ENCODE assay signal across 8 cellular contexts in genomic region chr14:104688755-104689619, GRCh38. TPM values are rescaled to one million over a fixed set of nuclear protein-coding genes. Genes with fewer than 3 reads are reported as not detected.
DNase-seq lines count a peak whose midpoint lies in the region; ATAC-seq and TF ChIP-seq lines count a peak whose summit lies in the region.

Gene INF2 (plus strand): TSS chr14:104689618. CDS start chr14:104701366, 11,748 bp downstream.

- H3K27me3 ChIP-seq in transverse colon = no peaks in the 10 kb centered on the region

- 24% methylated on average over 7 of the region's 61 CpGs; no CpG with 5 or more reads in 1 of the 2 donors for WGBS in transverse colon (ENCODE audit: low coverage in 1 of 2), 2 donors

- POLR2A ChIA-PET in HEK293 (lab: Yijun Ruan, JAX) = no interaction called here
- POLR2A ChIA-PET in OCI-LY7 (lab: Charles Lee) = interaction anchor here (2.2 kb wide), 1 partner anchor 31 kb away, joined by 11 read pairs; no protein-coding TSS in a partner anchor

- DNase-seq in Calu3 (peak; percentile 78), OCI-LY7 (ENCODE audit: low spot score) (peak; percentile 72), foreskin fibroblast (peak; percentile 52 to 82), transverse colon (peak; percentile 80)
- DNase-seq in activated effector memory CD4-positive, alpha-beta T cell treated with Interleukin-2 at 50 U/mL for 16 hours = peak; percentile 38
- DNase-seq in natural killer cell treated with Interleukin-12 subunit alpha and Interleukin-12 subunit beta and Interleukin-15 and Interleukin-18, amount 100 ng/mL, for 72 hours (ENCODE audit: low spot score) = no peak

- H3K4me2 ChIP-seq in OCI-LY7 (ENCODE audit: low read length) = peak within 1 kb of the TSS; percentile 81

- TF ChIP-seq EP300 in transverse colon (IDR thresholded peaks at IDR 0.05; ENCODE audit: low read depth) = no peak

- TF ChIP-seq CTCF in Calu3 (IDR thresholded peaks at IDR 0.05; ENCODE audit: unreplicated experiment) (no peak), HEK293 (tag by site-specific recombination; IDR thresholded peaks at IDR 0.05) (no peak), OCI-LY7 (conservative IDR thresholded peaks at IDR 0.05; ENCODE audit: low read length) (no peak), foreskin fibroblast (IDR thresholded peaks at IDR 0.05; ENCODE audit: low read depth, low read length) (no peak), transverse colon (IDR thresholded peaks at IDR 0.05) (peak in 1 of 5 experiments; percentile 3)

- BruUV-seq in Calu3 (replicated peaks; lab: Mats Ljungman, UMichigan) (TSS peak; percentile 87), OCI-LY7 (replicated peaks; lab: Mats Ljungman, UMichigan) (no TSS peak)

- in situ Hi-C loops in transverse colon (cut with MboI; ENCODE audit: low pct_ligation_motif_present in 1 of 4, low pct_unique_long_range_greater_than_20kb in 1 of 4, low sequenced_read_pairs in 3 of 4) = no loop called here

- peak within 1 kb of the TSS; percentile 64 for H3K4me3 Mint-ChIP-seq in Calu3 (ENCODE audit: low read depth, unreplicated experiment)
- peak within 1 kb of the TSS; percentile 22 for H3K4me3 Mint-ChIP-seq in natural killer cell treated with Interleukin-12 subunit alpha and Interleukin-12 subunit beta and Interleukin-15 and Interleukin-18, amount 100 ng/mL, for 72 hours

- peaks cover 0 to 26% of the 10 kb centered on the region in 2 experiments; a peak in 1 of 3 replicates for H3K36me3 ChIP-seq in HEK293 (ENCODE audit: control insufficient read depth in 2 of 2, insufficient read depth in 1 of 2, low read length in 2 of 2)
- no peaks in the 10 kb centered on the region; the same call in 1 of the 2 replicates for H3K36me3 ChIP-seq in OCI-LY7 (ENCODE audit: insufficient read depth, low read length)
- no peaks in the 10 kb centered on the region for H3K36me3 ChIP-seq in transverse colon

- H3K4me1 Mint-ChIP-seq in Calu3 (ENCODE audit: low read depth, unreplicated experiment) = peaks cover 44% of the 10 kb centered on the region
- peaks cover 10 to 18% of the 10 kb centered on the region in 2 donors for H3K4me1 Mint-ChIP-seq in natural killer cell treated with Interleukin-12 subunit alpha and Interleukin-12 subunit beta and Interleukin-15 and Interleukin-18, amount 100 ng/mL, for 72 hours (ENCODE audit: low read depth in 2 of 2)

- no peaks in the 10 kb centered on the region for H3K27me3 Mint-ChIP-seq in Calu3 (ENCODE audit: unreplicated experiment)
- peaks cover 0 to 2% of the 10 kb centered on the region in 2 donors for H3K27me3 Mint-ChIP-seq in natural killer cell treated with Interleukin-12 subunit alpha and Interleukin-12 subunit beta and Interleukin-15 and Interleukin-18, amount 100 ng/mL, for 72 hours

- CTCF ChIA-PET in Calu3 (lab: Charles Lee) = interaction anchor here (1.1 to 2.8 kb wide), 2 partner anchors 8 to 23 kb away, joined by 3 to 31 read pairs; no protein-coding TSS in a partner anchor
- CTCF ChIA-PET in HEK293 (lab: Yijun Ruan, JAX) = interaction anchor here (0.6 kb wide), 1 partner anchor 33 kb away, joined by 3 read pairs; no protein-coding TSS in a partner anchor
- CTCF ChIA-PET in OCI-LY7 (lab: Charles Lee; ENCODE audit: unreplicated experiment) = no interaction called here

- no peaks in the 10 kb centered on the region for H3K9me3 ChIP-seq in HEK293 (ENCODE audit: control insufficient read depth, insufficient read depth, low read depth, low read length)
- H3K9me3 ChIP-seq in OCI-LY7 (ENCODE audit: low read length) = no peaks in the 10 kb centered on the region
- H3K9me3 ChIP-seq in transverse colon = no peaks in the 10 kb centered on the region

- H3K79me2 ChIP-seq in OCI-LY7 (ENCODE audit: insufficient read depth, low read depth, low read length) = peaks cover 14% of the 10 kb centered on the region; the same call in 1 of the 2 replicates

- H3K4me1 ChIP-seq in HEK293 (ENCODE audit: control insufficient read depth, insufficient read depth, low read length) = no peaks in the 10 kb centered on the region; the same call in 1 of the 2 replicates
- H3K4me1 ChIP-seq in OCI-LY7 (ENCODE audit: insufficient read depth, low read length, poor library complexity, severe bottlenecking) = peaks cover 51% of the 10 kb centered on the region
- H3K4me1 ChIP-seq in transverse colon = peaks cover 29 to 64% (median 55%) of the 10 kb centered on the region in 4 donors

- no peaks in the 10 kb centered on the region for H3K9me2 ChIP-seq in OCI-LY7 (ENCODE audit: insufficient read depth, low read length)

- peak within 1 kb of the TSS; percentile 61 for H3K27ac Mint-ChIP-seq in Calu3 (ENCODE audit: unreplicated experiment)
- no peak within 1 kb of the TSS for H3K27ac Mint-ChIP-seq in natural killer cell treated with Interleukin-12 subunit alpha and Interleukin-12 subunit beta and Interleukin-15 and Interleukin-18, amount 100 ng/mL, for 72 hours

- 0 out of 2 replicates have a peak, but pooled peaks cover 5% of the 10 kb centered on the region for H4K20me1 ChIP-seq in OCI-LY7 (ENCODE audit: insufficient read depth, low read length)

- H3K27ac ChIP-seq in HEK293 (ENCODE audit: extremely low read depth, low read depth, low read length) (peak within 1 kb of the TSS; percentile 69; the same call in 1 of the 2 replicates), OCI-LY7 (ENCODE audit: low read depth, low read length, poor library complexity, severe bottlenecking) (peak within 1 kb of the TSS; percentile 23), transverse colon (peak within 1 kb of the TSS; percentile 94 to 95 (median 94))

- intact Hi-C loops in Calu3 (cut with micrococcal nuclease; ENCODE audit: unreplicated experiment) = no loop called here
- intact Hi-C loops in OCI-LY7 (cut with micrococcal nuclease; ENCODE audit: unreplicated experiment) = no loop called here
- intact Hi-C loops in transverse colon (cut with DNase I; ENCODE audit: low total_unique reads) = no loop called here

- H3K9me3 Mint-ChIP-seq in Calu3 (ENCODE audit: low read depth, unreplicated experiment) = no peaks in the 10 kb centered on the region
- no peaks in the 10 kb centered on the region for H3K9me3 Mint-ChIP-seq in natural killer cell treated with Interleukin-12 subunit alpha and Interleukin-12 subunit beta and Interleukin-15 and Interleukin-18, amount 100 ng/mL, for 72 hours

- H3K4me3 ChIP-seq in HEK293 (ENCODE audit: low read depth, low read length) = peak within 1 kb of the TSS; percentile 85
- H3K4me3 ChIP-seq in OCI-LY7 (ENCODE audit: low read depth, low read length, poor library complexity, severe bottlenecking) = peak within 1 kb of the TSS; percentile 86
- H3K4me3 ChIP-seq in foreskin fibroblast (ENCODE audit: low read depth in 1 of 2, low read length in 2 of 2) = peak within 1 kb of the TSS; percentile 76 to 82
- H3K4me3 ChIP-seq in transverse colon = peak within 1 kb of the TSS; percentile 85 to 92 (median 89)

- ATAC-seq in natural killer cell treated with Interleukin-12 subunit alpha and Interleukin-12 subunit beta and Interleukin-15 and Interleukin-18, amount 100 ng/mL, for 72 hours = peak; percentile 74 to 82
- ATAC-seq in HG02973 (IDR thresholded peaks at IDR 0.05; ENCODE audit: unreplicated experiment) = no peak

- no peak for TF ChIP-seq POLR2A in transverse colon (IDR thresholded peaks at IDR 0.05)

- H2AFZ ChIP-seq in OCI-LY7 (ENCODE audit: low read length) = peak within 1 kb of the TSS; percentile 36; the same call in 1 of the 2 replicates

- peaks cover 63% of the 10 kb centered on the region for H3K36me3 Mint-ChIP-seq in Calu3 (ENCODE audit: insufficient read depth, unreplicated experiment)
- H3K36me3 Mint-ChIP-seq in natural killer cell treated with Interleukin-12 subunit alpha and Interleukin-12 subunit beta and Interleukin-15 and Interleukin-18, amount 100 ng/mL, for 72 hours = no peaks in the 10 kb centered on the region

TF ChIP-seq in HEK293, 187 proteins besides CTCF, POLR2A, EP300 and RAD21 (continues in another document):
- peak; percentile 80 for TF ChIP-seq ZNF398 (tag by site-specific recombination; IDR thresholded peaks at IDR 0.05)
- TF ChIP-seq ZNF555 (tag by site-specific recombination; conservative IDR thresholded peaks at IDR 0.05) = no peak
- TF ChIP-seq ZNF416 (tag by site-specific recombination; IDR thresholded peaks at IDR 0.05) = no peak
- no peak for TF ChIP-seq ZNF776 (tag by site-specific recombination; IDR thresholded peaks at IDR 0.05; ENCODE audit: borderline replicate concordance)
- no peak for TF ChIP-seq ZNF155 (tag by site-specific recombination; IDR thresholded peaks at IDR 0.05)
- TF ChIP-seq ZNF341 (tag by site-specific recombination; IDR thresholded peaks at IDR 0.05; ENCODE audit: low read depth) = no peak; the same call in 1 of the 2 replicates
- TF ChIP-seq TRIM28 (IDR thresholded peaks at IDR 0.05; ENCODE audit: borderline replicate concordance, low read length) = no peak
- peak; percentile 72; the same call in 1 of the 2 replicates for TF ChIP-seq KLF9 (tag by site-specific recombination; IDR thresholded peaks at IDR 0.05; ENCODE audit: low read depth)
- peak; percentile 46; the same call in 1 of the 2 replicates for TF ChIP-seq GLIS1 (tag by site-specific recombination; IDR thresholded peaks at IDR 0.05)
- no peak for TF ChIP-seq ZNF426 (tag by site-specific recombination; IDR thresholded peaks at IDR 0.05)
- TF ChIP-seq ZFHX2 (tag by site-specific recombination; conservative IDR thresholded peaks at IDR 0.05) = peak; percentile 99
- TF ChIP-seq ZNF837 (tag by site-specific recombination; IDR thresholded peaks at IDR 0.05) = no peak
- TF ChIP-seq KLF16 (tag by site-specific recombination; IDR thresholded peaks at IDR 0.05) = peak; percentile 67
- no peak for TF ChIP-seq ZNF521 (tag by site-specific recombination; IDR thresholded peaks at IDR 0.05)

RNA-seq across cellular contexts. Expression of gene INF2, which starts in this region (rescaled TPM):
- total RNA-seq in Calu3 (2022) = 208 and 220 TPM in 2 replicates
- total RNA-seq in OCI-LY7 (2014; rRNA removed; shearing (Covaris generic)) = 32.7 and 39.4 TPM in 2 replicates
- 43.4 and 51.6 TPM in 2 replicates for total RNA-seq in OCI-LY7 (2022)
- total RNA-seq in natural killer cell treated with Interleukin-12 subunit alpha and Interleukin-12 subunit beta and Interleukin-15 and Interleukin-18, amount 100 ng/mL, for 72 hours = 10 to 100 TPM; 19.2 to 44.9 TPM
- total RNA-seq in transverse colon = 100 to 1,000 TPM; 187 to 510 (median 205) TPM

Comparison
In these comparisons a context has a peak if more than half of its experiments do, and no peak if none do; other contexts are left out.
1. H3K27ac ChIP-seq: peak in every context shown above with its lines; median percentile 94 in transverse colon; 69 in HEK293; 23 in OCI-LY7.